28 cellular contexts compared by ENCODE assay signal in genomic region chr19:38915329-38916321, GRCh38. TPM values are rescaled to one million over a fixed set of nuclear protein-coding genes. Genes with fewer than 3 reads are reported as not detected.
DNase-seq lines count a peak whose midpoint lies in the region; ATAC-seq and TF ChIP-seq lines count a peak whose summit lies in the region.
"Had no signal": no experiment of that assay in that cellular context is flagged by ENCODE, and none has a peak within 500 bp of the region (broad histone marks: within the 10 kb centered on the region; RNA-seq: fewer than 3 reads in every experiment).

No MANE protein-coding gene starts in this region.

- intact Hi-C loops in Right ventricle myocardium superior (cut with DNase I), result no loop called here
- intact Hi-C loops in left ventricle myocardium superior (cut with micrococcal nuclease), result no loop called here
- intact Hi-C loops in right lobe of liver (cut with DNase I), result no loop called here

- ATAC-seq in Right ventricle myocardium superior (ENCODE audit: poor library complexity), result no peak
- no peak for ATAC-seq in left ventricle myocardium superior
- no peak for ATAC-seq in right lobe of liver
- ATAC-seq: activated CD4-positive, alpha-beta T cell treated with anti-CD3 and anti-CD28 coated beads for 36 hours; activated CD8-positive, alpha-beta T cell treated with anti-CD3 and anti-CD28 coated beads, Interleukin-2, amount 10 ng/mL, durations not matched to agents 7 days and 5 days; esophagus mucosa; heart left ventricle; stimulated activated naive CD8-positive, alpha-beta T cell treated with anti-CD3 and anti-CD28 coated beads, Interleukin-15, amount 100 ng/mL, for 72 hours had no signal

- H3K9me3 Mint-ChIP-seq in immature natural killer cell, result no peaks in the 10 kb centered on the region
- H3K9me3 Mint-ChIP-seq: activated naive CD8-positive, alpha-beta T cell treated with anti-CD3 and anti-CD28 coated beads for 36 hours; memory B cell; stimulated activated naive CD8-positive, alpha-beta T cell treated with anti-CD3 and anti-CD28 coated beads, Interleukin-15, amount 100 ng/mL, for 72 hours had no signal

- H3K36me3 ChIP-seq in right lobe of liver, result no peaks in the 10 kb centered on the region
- H3K36me3 ChIP-seq: colonic mucosa, uterus had no signal

- H3K27ac Mint-ChIP-seq in immature natural killer cell, result no peak overlapping the region
- H3K27ac Mint-ChIP-seq: activated CD4-positive, alpha-beta T cell treated with anti-CD3 and anti-CD28 coated beads for 36 hours; activated naive CD8-positive, alpha-beta T cell treated with anti-CD3 and anti-CD28 coated beads for 36 hours; memory B cell had no signal

- peaks cover 9 to 13% of the 10 kb centered on the region in 2 donors for H3K4me1 Mint-ChIP-seq in immature natural killer cell
- H3K4me1 Mint-ChIP-seq: memory B cell had no signal

- 96% methylated on average over 5 of the region's 44 CpGs for WGBS in right lobe of liver (ENCODE audit: insufficient coverage, low coverage, low lambda C conversion rate, missing lambda C conversion rate)

- no peaks in the 10 kb centered on the region for H3K9me3 ChIP-seq in right lobe of liver
- H3K9me3 ChIP-seq: colonic mucosa, heart left ventricle, uterus had no signal

- TF ChIP-seq CTCF in right lobe of liver (IDR thresholded peaks at IDR 0.05), result no peak

- H3K4me1 ChIP-seq in right lobe of liver, result no peaks in the 10 kb centered on the region
- H3K4me1 ChIP-seq: colonic mucosa, heart left ventricle, uterus had no signal

- H3K36me3 Mint-ChIP-seq in immature natural killer cell, result peaks cover 0 to 12% (median 0%) of the 10 kb centered on the region in 3 donors

- H3K27me3 Mint-ChIP-seq in immature natural killer cell (ENCODE audit: low read depth in 3 of 3), result peaks cover 0 to 4% (median 2%) of the 10 kb centered on the region in 3 donors
- H3K27me3 Mint-ChIP-seq: activated CD4-positive, alpha-beta T cell treated with anti-CD3 and anti-CD28 coated beads for 36 hours; activated naive CD8-positive, alpha-beta T cell treated with anti-CD3 and anti-CD28 coated beads for 36 hours; stimulated activated naive CD8-positive, alpha-beta T cell treated with anti-CD3 and anti-CD28 coated beads, Interleukin-15, amount 100 ng/mL, for 72 hours had no signal

- H3K27me3 ChIP-seq in right lobe of liver, result no peaks in the 10 kb centered on the region
- H3K27me3 ChIP-seq: colonic mucosa had no signal

- no peak overlapping the region for H3K27ac ChIP-seq in right lobe of liver
- H3K27ac ChIP-seq: colonic mucosa, heart left ventricle, SK-N-MC, uterus had no signal

- peak; percentile 31 for DNase-seq in Right ventricle myocardium superior
- no peak for DNase-seq in left ventricle myocardium superior
- peak in 2 of 3 donors; percentile 18 to 45 for DNase-seq in right lobe of liver
- DNase-seq in DMS 273 (lab: John Stamatoyannopoulos, UW; ENCODE audit: unreplicated experiment), result no peak
- DNase-seq in immature natural killer cell, result no peak
- DNase-seq in NCI-H187 treated with DMSO at 0.1 percent for 48 hours (lab: John Stamatoyannopoulos, UW), result no peak
- DNase-seq: activated CD4-positive, alpha-beta T cell treated with anti-CD3 and anti-CD28 coated beads for 36 hours; activated CD8-positive, alpha-beta T cell treated with anti-CD3 and anti-CD28 coated beads, Interleukin-2, amount 10 ng/mL, durations not matched to agents 7 days and 5 days; activated naive CD8-positive, alpha-beta T cell treated with anti-CD3 and anti-CD28 coated beads for 36 hours; colonic mucosa; DMS153; effector memory CD4-positive, alpha-beta T cell; foreskin fibroblast; GOT3; NCI-H1048; NCI-H1694; NCI-H2171; NCI-H510A; nucleus accumbens; OCI-M1; stimulated activated naive CD8-positive, alpha-beta T cell treated with anti-CD3 and anti-CD28 coated beads, Interleukin-15, amount 100 ng/mL, for 72 hours; T-helper 2 cell; uterus had no signal

- TF ChIP-seq POLR2A in right lobe of liver (IDR thresholded peaks at IDR 0.05), result no peak

- no peak overlapping the region for H3K4me3 ChIP-seq in right lobe of liver
- H3K4me3 ChIP-seq: colonic mucosa, heart left ventricle, SK-N-MC, uterus had no signal

- H3K4me3 Mint-ChIP-seq in immature natural killer cell, result no peak overlapping the region
- H3K4me3 Mint-ChIP-seq: activated CD4-positive, alpha-beta T cell treated with anti-CD3 and anti-CD28 coated beads for 36 hours; activated CD8-positive, alpha-beta T cell treated with anti-CD3 and anti-CD28 coated beads, Interleukin-2, amount 10 ng/mL, durations not matched to agents 7 days and 5 days; activated naive CD8-positive, alpha-beta T cell treated with anti-CD3 and anti-CD28 coated beads for 36 hours; memory B cell; stimulated activated naive CD8-positive, alpha-beta T cell treated with anti-CD3 and anti-CD28 coated beads, Interleukin-15, amount 100 ng/mL, for 72 hours had no signal

RNA-seq across cellular contexts. Expression of gene CCER2, which starts 3.6 kb away (rescaled TPM):
- total RNA-seq in Right ventricle myocardium superior (not detected), left ventricle myocardium superior (not detected), right lobe of liver (under 1 TPM in 4 of 6 experiments, not detected in 2; 0.20 to 0.55 (median 0.37) TPM)
- polyA plus RNA-seq in immature natural killer cell, result not detected
- total RNA-seq: aorta, colonic mucosa had no signal

RNA-seq across cellular contexts. Expression of gene SARS2, which starts 14.9 kb away (rescaled TPM):
- total RNA-seq in Right ventricle myocardium superior (14.5 TPM), left ventricle myocardium superior (13.2 TPM), right lobe of liver (10 to 100 TPM; 10.6 to 26.5 (median 18.7) TPM)
- polyA plus RNA-seq in immature natural killer cell, result 10 to 100 TPM; 12.7 to 21.7 (median 19.6) TPM

RNA-seq across cellular contexts. Expression of gene MRPS12, which starts 15.1 kb away (rescaled TPM):
- total RNA-seq in Right ventricle myocardium superior (74.3 TPM), left ventricle myocardium superior (71.9 TPM), right lobe of liver (10 to 100 TPM; 21.2 to 49.5 (median 24.0) TPM)
- polyA plus RNA-seq in immature natural killer cell, result 100 to 1,000 TPM; 120 to 175 (median 127) TPM

RNA-seq across cellular contexts. Expression of gene NFKBIB, which starts 15.9 kb away (rescaled TPM):
- total RNA-seq in Right ventricle myocardium superior (14.5 TPM), left ventricle myocardium superior (14.5 TPM), right lobe of liver (10 to 100 TPM; 13.2 to 27.9 (median 16.5) TPM)
- polyA plus RNA-seq in immature natural killer cell, result 10 to 100 TPM; 10.0 to 31.1 (median 24.0) TPM

RNA-seq across cellular contexts. Expression of gene SIRT2, which starts 16.2 kb away (rescaled TPM):
- total RNA-seq in Right ventricle myocardium superior, result 96.2 TPM
- total RNA-seq in left ventricle myocardium superior, result 94.4 TPM
- total RNA-seq in right lobe of liver, result 10 to 100 TPM; 28.6 to 62.0 (median 32.5) TPM
- polyA plus RNA-seq in immature natural killer cell, result 100 to 1,000 TPM in 2 of 3 donors, 10 to 100 TPM in 1; 96.8 to 114 (median 112) TPM

Comparison
In these comparisons a context has a peak if more than half of its experiments do, and no peak if none do; other contexts are left out.
1. DNase-seq: peak in Right ventricle myocardium superior (single experiment) and right lobe of liver (2 of 3); none in left ventricle myocardium superior (single experiment), DMS 273 (single experiment), immature natural killer cell (0 of 3) and NCI-H187 treated with DMSO at 0.1 percent for 48 hours (single experiment).